In the genomic region with DNA sequence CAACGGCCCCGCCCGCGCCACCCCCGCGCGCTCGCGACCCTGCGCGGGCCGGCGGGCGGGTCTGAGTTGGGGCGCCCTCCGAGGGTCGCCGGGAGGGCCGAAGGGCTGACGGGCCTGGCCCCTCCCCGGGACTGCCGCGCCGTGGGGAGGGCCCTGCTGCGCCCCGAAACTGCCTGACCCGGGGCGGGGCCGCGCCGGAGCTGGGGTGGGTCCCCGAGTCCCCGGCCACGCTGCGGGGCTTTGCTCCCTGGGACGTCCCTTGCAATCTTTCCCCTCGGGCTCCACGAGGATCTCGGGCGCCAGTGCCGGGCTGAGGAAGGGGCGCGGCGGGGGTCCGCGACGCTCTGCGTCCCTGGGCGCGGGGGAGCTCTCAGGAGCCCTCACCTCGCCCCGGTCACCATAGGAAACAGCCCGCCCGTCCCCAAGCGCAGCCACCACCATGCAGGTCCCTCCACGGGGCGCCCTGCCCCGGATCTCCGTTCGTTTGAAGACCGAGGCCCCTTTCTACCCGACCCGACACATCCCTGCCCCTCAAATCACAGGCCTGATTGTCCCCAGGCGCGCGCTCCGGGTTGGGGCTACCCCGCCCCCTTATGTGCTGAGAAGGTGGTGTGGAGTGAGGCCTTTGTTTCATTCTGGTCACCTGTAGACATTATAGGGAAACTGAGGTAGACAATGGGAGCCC, we compare ENCODE assay signal across 8 cellular contexts.
DNase-seq lines count a peak whose midpoint lies in the region; ATAC-seq and TF ChIP-seq lines count a peak whose summit lies in the region.

No MANE protein-coding gene starts in this region.

- peak overlapping the region; percentile 83 for H3K4me3 ChIP-seq in AG04449 (ENCODE audit: low read depth, low read length)

- H3K27me3 Mint-ChIP-seq in memory B cell, result no peaks in the 10 kb centered on the region
- no peaks in the 10 kb centered on the region for H3K27me3 Mint-ChIP-seq in stimulated activated naive B cell treated with anti-CD40 and anti-IgM and Interleukin-4, amounts not matched to agents 10 μg/mL and 1 μg/mL and 100 μg/mL, for 72 hours

- peaks cover 51% of the 10 kb centered on the region for H3K4me1 Mint-ChIP-seq in memory B cell
- peaks cover 32 to 58% of the 10 kb centered on the region in 2 donors for H3K4me1 Mint-ChIP-seq in stimulated activated naive B cell treated with anti-CD40 and anti-IgM and Interleukin-4, amounts not matched to agents 10 μg/mL and 1 μg/mL and 100 μg/mL, for 72 hours

- peaks cover 36% of the 10 kb centered on the region for H3K36me3 Mint-ChIP-seq in memory B cell
- H3K36me3 Mint-ChIP-seq in stimulated activated naive B cell treated with anti-CD40 and anti-IgM and Interleukin-4, amounts not matched to agents 10 μg/mL and 1 μg/mL and 100 μg/mL, for 72 hours, result peaks cover 51 to 58% of the 10 kb centered on the region in 2 donors

- peak overlapping the region; percentile 95 for H3K27ac Mint-ChIP-seq in memory B cell
- H3K27ac Mint-ChIP-seq in stimulated activated naive B cell treated with anti-CD40 and anti-IgM and Interleukin-4, amounts not matched to agents 10 μg/mL and 1 μg/mL and 100 μg/mL, for 72 hours, result peak overlapping the region; percentile 98

- no peak for TF ChIP-seq CTCF in AG04449 (IDR thresholded peaks at IDR 0.05; ENCODE audit: insufficient read depth, low read length, missing control alignments)

- no peaks in the 10 kb centered on the region for H3K9me3 Mint-ChIP-seq in memory B cell
- peaks cover 0 to 1% of the 10 kb centered on the region in 2 donors for H3K9me3 Mint-ChIP-seq in stimulated activated naive B cell treated with anti-CD40 and anti-IgM and Interleukin-4, amounts not matched to agents 10 μg/mL and 1 μg/mL and 100 μg/mL, for 72 hours

- ATAC-seq in GM19023 (IDR thresholded peaks at IDR 0.05; ENCODE audit: unreplicated experiment) (peak; percentile 2), memory B cell (ENCODE audit: low read depth) (peak; percentile 18), GM18873 (IDR thresholded peaks at IDR 0.05; ENCODE audit: low FRiP score, unreplicated experiment) (no peak)
- peak; percentile 27 to 28 for ATAC-seq in stimulated activated naive B cell treated with anti-CD40 and anti-IgM and Interleukin-4, amounts not matched to agents 10 μg/mL and 1 μg/mL and 100 μg/mL, for 72 hours (replicated peaks)

- POLR2A ChIA-PET in AG04449 (lab: Yijun Ruan, JAX), result interaction anchor here (0.6 to 3.3 kb wide), 7 partner anchors 9 to 218 kb away, joined by 3 to 8 read pairs (median 5); a partner anchor contains a TSS

- no peak for DNase-seq in AG04449 (ENCODE audit: low read depth, low spot score)
- DNase-seq in NCI-H146 (lab: John Stamatoyannopoulos, UW), result peak; percentile 85
- DNase-seq in activated CD4-positive, alpha-beta T cell treated with anti-CD3 and anti-CD28 coated beads for 4 hours, result peak; percentile 57 to 64
- DNase-seq in ecto neural progenitor cell (ENCODE audit: low spot score), result peak; percentile 86
- peak; percentile 55 to 79 for DNase-seq in memory B cell (ENCODE audit: low spot score in 2 of 2)
- peak; percentile 80 for DNase-seq in stimulated activated naive B cell treated with anti-CD40 and anti-IgM and Interleukin-4, amounts not matched to agents 10 μg/mL and 1 μg/mL and 100 μg/mL, for 72 hours

- peak overlapping the region; percentile 88 for H3K4me3 Mint-ChIP-seq in memory B cell
- peak overlapping the region; percentile 91 to 98 for H3K4me3 Mint-ChIP-seq in stimulated activated naive B cell treated with anti-CD40 and anti-IgM and Interleukin-4, amounts not matched to agents 10 μg/mL and 1 μg/mL and 100 μg/mL, for 72 hours

- CTCF ChIA-PET in AG04449 (lab: Yijun Ruan, JAX), result no interaction called here
